8 cellular contexts compared by ENCODE assay signal in genomic region chr2:44974064-44974715, GRCh38. TPM values are rescaled to one million over a fixed set of nuclear protein-coding genes. Genes with fewer than 3 reads are reported as not detected.
A peak's percentile ranks its signal among the peaks of the same experiment; 100 is the strongest.
DNase-seq lines count a peak whose midpoint lies in the region; ATAC-seq and TF ChIP-seq lines count a peak whose summit lies in the region.

No MANE protein-coding gene starts in this region.

- H3K27ac Mint-ChIP-seq in GM23338 (no peak overlapping the region), chondrocyte (ENCODE audit: unreplicated experiment) (no peak overlapping the region), T-helper 17 cell (no peak overlapping the region)

- H2AFZ ChIP-seq in GM23338, result no peak overlapping the region
- no peak overlapping the region for H2AFZ ChIP-seq in smooth muscle cell (ENCODE audit: low read depth)

- H3K4me3 ChIP-seq in GM23338, result no peak overlapping the region
- no peak overlapping the region for H3K4me3 ChIP-seq in smooth muscle cell

- H4K20me1 ChIP-seq in GM23338 (replicated peaks; ENCODE audit: insufficient read depth), result no peaks in the 10 kb centered on the region
- no peaks in the 10 kb centered on the region for H4K20me1 ChIP-seq in smooth muscle cell (ENCODE audit: low read depth)

- ATAC-seq in GM23338 (peak; percentile 84), T-helper 17 cell (no peak), HG02884 (IDR thresholded peaks at IDR 0.05; ENCODE audit: unreplicated experiment) (no peak)

- H3K79me2 ChIP-seq in GM23338 (replicated peaks; ENCODE audit: insufficient read depth) (no peaks in the 10 kb centered on the region), smooth muscle cell (ENCODE audit: low read depth) (no peaks in the 10 kb centered on the region)

- H3K27me3 ChIP-seq in GM23338 (ENCODE audit: insufficient read depth) (0 out of 2 replicates have a peak, but pooled peaks cover 4% of the 10 kb centered on the region), smooth muscle cell (ENCODE audit: low read depth) (peaks cover 21% of the 10 kb centered on the region)

- H3F3A ChIP-seq in GM23338 (replicated peaks; ENCODE audit: low read depth) (no peaks in the 10 kb centered on the region), smooth muscle cell (ENCODE audit: low read depth) (no peaks in the 10 kb centered on the region)

- peaks cover 18% of the 10 kb centered on the region for H3K27me3 Mint-ChIP-seq in GM23338 (ENCODE audit: insufficient read depth, low read depth, poor library complexity)
- peaks cover 3% of the 10 kb centered on the region for H3K27me3 Mint-ChIP-seq in chondrocyte (ENCODE audit: low read depth)
- peaks cover 53% of the 10 kb centered on the region for H3K27me3 Mint-ChIP-seq in T-helper 17 cell

- DNase-seq in AG20443 (ENCODE audit: low spot score), result peak; percentile 62
- peak; percentile 98 for DNase-seq in GM23338 (ENCODE audit: low spot score)
- DNase-seq in NCI-H345 treated with DMSO at 0.1 percent for 48 hours (lab: John Stamatoyannopoulos, UW; ENCODE audit: unreplicated experiment), result peak; percentile 44
- no peak for DNase-seq in chondrocyte (ENCODE audit: low spot score)
- no peak for DNase-seq in smooth muscle cell (lab: John Stamatoyannopoulos, UW; ENCODE audit: unreplicated experiment)
- DNase-seq in activated CD4-positive, CD25-positive, alpha-beta regulatory T cell treated with anti-CD3 and anti-CD28 coated beads, Interleukin-2, amount 50 U/mL, for 72 hours, result no peak
- DNase-seq in T-helper 17 cell, result no peak

- H3K27ac ChIP-seq in GM23338 (ENCODE audit: low read depth) (no peak overlapping the region), smooth muscle cell (ENCODE audit: low read depth) (no peak overlapping the region)

- 43% methylated on average over 6 of the region's 6 CpGs for WGBS in smooth muscle cell (ENCODE audit: low lambda C conversion rate)

- H3K36me3 Mint-ChIP-seq in GM23338 (ENCODE audit: low read depth) (no peaks in the 10 kb centered on the region), chondrocyte (ENCODE audit: low read depth) (no peaks in the 10 kb centered on the region), T-helper 17 cell (ENCODE audit: low read depth) (peaks cover 13% of the 10 kb centered on the region)

- H3K4me1 Mint-ChIP-seq in GM23338 (peaks cover 29% of the 10 kb centered on the region), chondrocyte (ENCODE audit: low read depth) (peaks cover 11% of the 10 kb centered on the region), T-helper 17 cell (peaks cover 6% of the 10 kb centered on the region)

- H3K9me3 ChIP-seq in smooth muscle cell (replicated peaks; ENCODE audit: low read depth) (no peaks in the 10 kb centered on the region), T-helper 17 cell (ENCODE audit: control insufficient read depth, low read length, poor library complexity, severe bottlenecking) (no peaks in the 10 kb centered on the region)

- peak; percentile 88 to 91 for TF ChIP-seq CTCF in GM23338 (conservative IDR thresholded peaks at IDR 0.05; ENCODE audit: low read depth in 2 of 2)
- peak; percentile 71 for TF ChIP-seq CTCF in chondrocyte (IDR thresholded peaks at IDR 0.05)
- TF ChIP-seq CTCF in smooth muscle cell (IDR thresholded peaks at IDR 0.05; ENCODE audit: borderline replicate concordance, insufficient read depth, poor library complexity, severe bottlenecking), result peak; percentile 44

- no peaks in the 10 kb centered on the region for H3K9me3 Mint-ChIP-seq in GM23338
- no peaks in the 10 kb centered on the region for H3K9me3 Mint-ChIP-seq in chondrocyte (ENCODE audit: low read depth)

- H3K36me3 ChIP-seq in GM23338 (ENCODE audit: insufficient read depth), result no peaks in the 10 kb centered on the region
- H3K36me3 ChIP-seq in smooth muscle cell (ENCODE audit: low read depth), result no peaks in the 10 kb centered on the region

- H3K9me2 ChIP-seq in GM23338 (ENCODE audit: insufficient read depth), result no peaks in the 10 kb centered on the region

- H3K4me2 ChIP-seq in GM23338, result no peak overlapping the region
- H3K4me2 ChIP-seq in smooth muscle cell, result no peak overlapping the region

- no peak overlapping the region for H3K4me3 Mint-ChIP-seq in GM23338
- H3K4me3 Mint-ChIP-seq in chondrocyte (ENCODE audit: unreplicated experiment), result no peak overlapping the region
- no peak overlapping the region for H3K4me3 Mint-ChIP-seq in T-helper 17 cell

- H3K4me1 ChIP-seq in GM23338 (ENCODE audit: insufficient read depth) (peaks cover 14% of the 10 kb centered on the region), smooth muscle cell (ENCODE audit: low read depth) (peaks cover 21% of the 10 kb centered on the region)

- no peak overlapping the region for H3K9ac ChIP-seq in smooth muscle cell (ENCODE audit: low read depth)

TF ChIP-seq in GM23338, 12 proteins besides CTCF, POLR2A, EP300 and RAD21 (continues in another document):
- no peak for TF ChIP-seq REST (IDR thresholded peaks at IDR 0.05; ENCODE audit: unreplicated experiment)

RNA-seq across cellular contexts. Expression of gene SIX3, which starts 32.7 kb away (rescaled TPM):
- total RNA-seq in GM23338 (2014; rRNA removed; shearing (Covaris generic)), result 0.28 TPM in 1 of 2 replicates, not detected in the other
- polyA plus RNA-seq in GM23338 (2016; fragmentation: Nextera tagmentation; extraction: Ambion mirVana), result 0.21 and 0.37 TPM in 2 replicates
- total RNA-seq in chondrocyte, result not detected in 3 replicates
- total RNA-seq in smooth muscle cell, result not detected in 2 replicates
- not detected in 2 replicates for polyA plus RNA-seq in smooth muscle cell
- total RNA-seq in T-helper 17 cell, result not detected

RNA-seq across cellular contexts. Expression of gene SIX2, which starts 35.1 kb away (rescaled TPM):
- 0.31 and 0.87 TPM in 2 replicates for total RNA-seq in GM23338 (2014; rRNA removed; shearing (Covaris generic))
- polyA plus RNA-seq in GM23338 (2016; fragmentation: Nextera tagmentation; extraction: Ambion mirVana), result 1.1 and 1.3 TPM in 2 replicates
- 35.0 to 93.2 TPM (median 35.1 TPM) in 3 replicates for total RNA-seq in chondrocyte
- 0.18 and 2.1 TPM in 2 replicates for total RNA-seq in smooth muscle cell
- not detected in 2 replicates for polyA plus RNA-seq in smooth muscle cell
- not detected for total RNA-seq in T-helper 17 cell

Comparison
In these comparisons a context has a peak if more than half of its experiments do, and no peak if none do; other contexts are left out.
1. DNase-seq: peak in AG20443 (single experiment), GM23338 (single experiment) and NCI-H345 treated with DMSO at 0.1 percent for 48 hours (single experiment); none in chondrocyte (single experiment), smooth muscle cell (single experiment), activated CD4-positive, CD25-positive, alpha-beta regulatory T cell treated with anti-CD3 and anti-CD28 coated beads, Interleukin-2, amount 50 U/mL, for 72 hours (single experiment) and T-helper 17 cell (0 of 3).
2. RNA of gene SIX2, which starts 35.1 kb away (total RNA-seq): 35.0 to 93.2 TPM in chondrocyte; 0.31 to 0.87 TPM in GM23338, 0.18 to 2.1 TPM in smooth muscle cell and not detected in T-helper 17 cell; every median in the first group is over 10 times any median in the second.
3. Peak in every context shown above with its lines, with median percentiles within 50 percentile points of each other: CTCF ChIP-seq.